8 cellular contexts compared by ENCODE assay signal in the genomic region with DNA sequence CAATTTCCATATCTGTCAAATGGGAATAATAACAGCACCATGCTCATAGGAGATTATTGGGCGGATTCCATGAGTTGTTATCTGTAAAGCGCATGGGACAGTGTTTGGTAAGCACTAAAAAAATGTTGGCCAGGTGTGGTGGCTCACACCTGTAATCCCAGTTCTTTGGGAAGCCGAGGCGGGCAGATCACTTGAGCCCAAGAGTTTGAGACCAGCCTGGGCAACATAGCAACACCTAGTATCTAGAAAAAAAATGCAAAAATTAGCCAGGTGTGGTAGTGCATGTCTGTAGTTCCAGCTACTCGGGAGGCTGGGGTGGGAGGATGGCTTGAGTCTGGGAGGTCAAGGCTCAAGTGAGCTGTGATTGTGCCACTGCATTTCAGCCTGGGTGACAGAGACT.
"Had no signal": no experiment of that assay in that cellular context is flagged by ENCODE, and none has a peak within 500 bp of the region (broad histone marks: within the 10 kb centered on the region; RNA-seq: fewer than 3 reads in every experiment).

No MANE protein-coding gene starts in this region.

- H3K27ac ChIP-seq: GM23248 had no signal

- H3K4me3 ChIP-seq: GM23248 had no signal

- DNase-seq: GM23248, GOT3, H9, HCEC 1CT, KG1 had no signal

- H3K27me3 Mint-ChIP-seq: IgD-negative memory B cell had no signal

- H3K4me3 Mint-ChIP-seq: H9 had no signal

- H2AFZ ChIP-seq: GM23248 had no signal

- H3K9ac ChIP-seq: GM23248 had no signal

- FAIRE-seq: H54, HTR-8/SVneo had no signal

- H3K36me3 Mint-ChIP-seq: IgD-negative memory B cell had no signal

- H3K9me3 Mint-ChIP-seq: H9, IgD-negative memory B cell had no signal
